In genomic region chr15:99717129-99718024, GRCh38 we compare ENCODE assay signal across 7 cellular contexts. TPM values are rescaled to one million over a fixed set of nuclear protein-coding genes. Genes with fewer than 3 reads are reported as not detected.
A peak's percentile ranks its signal among the peaks of the same experiment; 100 is the strongest.
DNase-seq lines count a peak whose midpoint lies in the region; ATAC-seq and TF ChIP-seq lines count a peak whose summit lies in the region.

No MANE protein-coding gene starts in this region.

- 87 to 89% methylated on average over 20 of the region's 20 CpGs for WGBS in ectodermal cell, 2 experiments
- 50 to 72% (median 66%) methylated on average over 13 to 20 of the region's 20 CpGs for WGBS in spleen, 5 donors

- H3K36me3 ChIP-seq in ectodermal cell (ENCODE audit: control insufficient read depth, insufficient read depth, low read length) (no peaks in the 10 kb centered on the region), spleen (peaks cover 0 to 54% (median 23%) of the 10 kb centered on the region in 6 donors)

- DNase-seq in spleen (peak; percentile 69), superior temporal gyrus (ENCODE audit: extremely low spot score) (no peak), NCI-H2107 (lab: John Stamatoyannopoulos, UW) (no peak), COR-L47 (lab: John Stamatoyannopoulos, UW) (no peak)

- H3K27ac ChIP-seq in ectodermal cell (ENCODE audit: insufficient read depth, low read depth, low read length, poor library complexity, severe bottlenecking) (peak overlapping the region; percentile 29), spleen (peak overlapping the region in 2 of 8 donors; percentile 1 to 7)

- intact Hi-C loops in spleen (cut with DNase I; ENCODE audit: low total_unique reads): no loop called here

- H3K4me1 ChIP-seq in ectodermal cell (ENCODE audit: control insufficient read depth, insufficient read depth, low read length): no peaks in the 10 kb centered on the region
- H3K4me1 ChIP-seq in spleen: peaks cover 0 to 55% (median 29%) of the 10 kb centered on the region in 6 donors

- TF ChIP-seq CTCF in spleen (IDR thresholded peaks at IDR 0.05 in 8 of 11, conservative IDR thresholded peaks at IDR 0.05 in 3 of 11): no peak

- H3K27me3 ChIP-seq in ectodermal cell (ENCODE audit: control insufficient read depth, insufficient read depth, low read length, poor library complexity, severe bottlenecking): no peaks in the 10 kb centered on the region
- H3K27me3 ChIP-seq in spleen (replicated peaks in 1 of 7): no peaks in the 10 kb centered on the region

- TF ChIP-seq POLR2A in spleen (IDR thresholded peaks at IDR 0.05): no peak

- no peaks in the 10 kb centered on the region for H3K9me3 ChIP-seq in ectodermal cell (ENCODE audit: control insufficient read depth, low read length)
- no peaks in the 10 kb centered on the region for H3K9me3 ChIP-seq in spleen

- ATAC-seq in GM19043 (IDR thresholded peaks at IDR 0.05; ENCODE audit: low read depth, unreplicated experiment) (peak; percentile 27), HG02884 (IDR thresholded peaks at IDR 0.05; ENCODE audit: unreplicated experiment) (peak; percentile 39)

- H3K4me3 ChIP-seq in ectodermal cell (ENCODE audit: insufficient read depth, low read depth, low read length): no peak overlapping the region
- H3K4me3 ChIP-seq in spleen: no peak overlapping the region

RNA-seq across cellular contexts. Expression of gene LYSMD4, which starts 15.9 kb away (rescaled TPM):
- polyA plus RNA-seq in ectodermal cell (2013, experiment 1 of 4): 16.8 TPM
- polyA plus RNA-seq in ectodermal cell (2013, experiment 2 of 4): 18.4 TPM
- 13.8 TPM for polyA plus RNA-seq in ectodermal cell (2013, experiment 3 of 4)
- 14.8 TPM for polyA plus RNA-seq in ectodermal cell (2013, experiment 4 of 4)
- 10 to 100 TPM in 1 of 7 donors, 1 to 10 TPM in 6; 5.4 to 13.3 (median 7.6) TPM for total RNA-seq in spleen
- 1 to 10 TPM; 2.5 to 5.7 (median 4.8) TPM for polyA plus RNA-seq in spleen
